1 cellular context compared by ENCODE assay signal in the genomic region with DNA sequence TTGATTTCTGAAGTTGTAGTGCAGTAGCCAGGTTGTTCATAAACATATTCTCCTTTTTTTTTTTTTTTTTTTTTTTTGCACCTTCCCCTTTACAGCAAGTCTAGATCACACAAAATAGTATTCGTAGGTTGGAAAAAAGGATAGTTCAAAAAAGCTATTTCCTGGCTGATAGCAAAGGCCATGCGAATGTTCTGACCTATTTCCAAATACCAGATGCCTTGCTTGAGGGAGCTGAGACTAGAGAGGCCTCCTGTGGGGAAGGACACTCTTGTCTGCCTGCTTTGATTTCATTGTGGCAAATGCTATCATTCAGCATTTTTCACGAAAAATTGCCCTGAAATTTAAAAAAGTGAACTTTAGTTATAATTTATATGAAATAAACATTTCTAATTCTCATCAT.
TF ChIP-seq lines count a peak whose summit lies in the region.

No MANE protein-coding gene starts in this region.

TF ChIP-seq in WTC11, 78 proteins besides CTCF, POLR2A, EP300 and RAD21 (continued from another document):
- TF ChIP-seq, protein P1, sequence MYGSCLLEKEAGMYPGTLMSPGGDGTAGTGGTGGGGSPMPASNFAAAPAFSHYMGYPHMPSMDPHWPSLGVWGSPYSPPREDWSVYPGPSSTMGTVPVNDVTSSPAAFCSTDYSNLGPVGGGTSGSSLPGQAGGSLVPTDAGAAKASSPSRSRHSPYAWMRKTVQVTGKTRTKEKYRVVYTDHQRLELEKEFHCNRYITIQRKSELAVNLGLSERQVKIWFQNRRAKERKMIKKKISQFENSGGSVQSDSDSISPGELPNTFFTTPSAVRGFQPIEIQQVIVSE (CRISPR knock-in tag; IDR thresholded peaks at IDR 0.05; ENCODE audit: borderline replicate concordance) = no peak
- TF ChIP-seq SP1 (CRISPR knock-in tag; conservative IDR thresholded peaks at IDR 0.05) = no peak
- TF ChIP-seq ZNF138 (CRISPR knock-in tag; conservative IDR thresholded peaks at IDR 0.05) = no peak
- no peak for TF ChIP-seq FOXJ3 (CRISPR knock-in tag; IDR thresholded peaks at IDR 0.05; ENCODE audit: borderline replicate concordance)
- TF ChIP-seq, protein P2, sequence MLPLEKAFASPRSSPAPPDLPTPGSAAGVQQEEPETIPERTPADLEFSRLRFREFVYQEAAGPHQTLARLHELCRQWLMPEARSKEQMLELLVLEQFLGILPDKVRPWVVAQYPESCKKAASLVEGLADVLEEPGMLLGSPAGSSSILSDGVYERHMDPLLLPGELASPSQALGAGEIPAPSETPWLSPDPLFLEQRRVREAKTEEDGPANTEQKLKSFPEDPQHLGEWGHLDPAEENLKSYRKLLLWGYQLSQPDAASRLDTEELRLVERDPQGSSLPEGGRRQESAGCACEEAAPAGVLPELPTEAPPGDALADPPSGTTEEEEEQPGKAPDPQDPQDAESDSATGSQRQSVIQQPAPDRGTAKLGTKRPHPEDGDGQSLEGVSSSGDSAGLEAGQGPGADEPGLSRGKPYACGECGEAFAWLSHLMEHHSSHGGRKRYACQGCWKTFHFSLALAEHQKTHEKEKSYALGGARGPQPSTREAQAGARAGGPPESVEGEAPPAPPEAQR (CRISPR knock-in tag; IDR thresholded peaks at IDR 0.05) = no peak
- no peak for TF ChIP-seq KAT7 (CRISPR knock-in tag; IDR thresholded peaks at IDR 0.05; ENCODE audit: borderline replicate concordance)
